Comparison of ENCODE assay signal across 12 cellular contexts in the genomic region with DNA sequence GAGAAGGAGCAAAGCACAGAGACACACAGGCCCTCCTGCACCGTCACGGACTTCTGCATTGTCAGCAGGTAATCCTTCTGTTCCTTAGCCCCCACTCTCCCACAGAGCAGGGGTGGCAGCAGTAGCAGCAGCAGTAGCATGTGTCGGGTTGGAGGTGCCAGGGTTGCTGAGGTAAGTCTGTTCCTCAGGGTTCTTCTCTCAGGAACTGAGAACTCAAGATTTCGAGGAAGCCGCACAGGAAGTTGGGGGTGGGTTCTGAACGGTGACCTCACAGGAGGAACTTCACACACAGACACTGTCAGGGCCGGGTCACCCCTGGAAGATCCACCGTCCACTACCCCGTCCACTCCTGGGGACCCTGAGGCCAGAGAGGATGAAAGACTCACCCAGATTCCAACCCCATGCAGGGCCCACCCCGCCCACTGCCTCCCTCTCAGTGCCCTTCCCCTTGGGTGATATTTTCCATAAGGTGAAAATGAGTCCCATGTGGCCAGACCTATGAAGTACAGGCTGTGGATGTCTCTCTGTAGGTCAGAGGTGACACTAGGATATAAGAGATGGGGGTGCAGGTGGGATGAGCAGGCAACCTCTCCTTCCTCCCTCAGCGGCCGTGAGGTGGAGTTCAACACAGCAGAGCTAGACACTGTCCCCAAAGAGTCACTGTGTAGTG. TPM values are rescaled to one million over a fixed set of nuclear protein-coding genes. Genes with fewer than 3 reads are reported as not detected.
DNase-seq lines count a peak whose midpoint lies in the region; ATAC-seq and TF ChIP-seq lines count a peak whose summit lies in the region.
"Had no signal": no experiment of that assay in that cellular context is flagged by ENCODE, and none has a peak within 500 bp of the region (broad histone marks: within the 10 kb centered on the region; RNA-seq: fewer than 3 reads in every experiment).

Gene SIGLEC12, minus strand, starts transcription at position 207 of the 670 bp plus-strand sequence. Its CDS starts 67 bp downstream, at position 140.

- no peaks in the 10 kb centered on the region for H3K36me3 Mint-ChIP-seq in activated CD4-positive, alpha-beta T cell treated with anti-CD3 and anti-CD28 coated beads for 36 hours (ENCODE audit: low read depth)
- no peaks in the 10 kb centered on the region for H3K36me3 Mint-ChIP-seq in T-helper 17 cell (ENCODE audit: low read depth)
- H3K36me3 Mint-ChIP-seq: brain had no signal

- TF ChIP-seq CTCF in foreskin fibroblast (IDR thresholded peaks at IDR 0.05; ENCODE audit: low read depth, low read length), result no peak

- peaks cover 10% of the 10 kb centered on the region for H3K9me3 Mint-ChIP-seq in activated CD4-positive, alpha-beta T cell treated with anti-CD3 and anti-CD28 coated beads for 36 hours (ENCODE audit: low read depth)

- CTCF ChIA-PET in activated CD4-positive, alpha-beta T cell treated with anti-CD3 and anti-CD28 coated beads for 36 hours (lab: Charles Lee), result interaction anchor here (0.8 to 4.2 kb wide), 2 partner anchors 13 to 29 kb away, joined by 3 to 27 read pairs; no protein-coding TSS in a partner anchor

- POLR2A ChIA-PET in activated CD4-positive, alpha-beta T cell treated with anti-CD3 and anti-CD28 coated beads for 36 hours (lab: Charles Lee), result no interaction called here

- H3K4me1 Mint-ChIP-seq in activated CD4-positive, alpha-beta T cell treated with anti-CD3 and anti-CD28 coated beads for 36 hours, result peaks cover 11% of the 10 kb centered on the region
- peaks cover 13% of the 10 kb centered on the region for H3K4me1 Mint-ChIP-seq in T-helper 17 cell
- H3K4me1 Mint-ChIP-seq: brain had no signal

- H3K9me3 ChIP-seq in T-helper 17 cell (ENCODE audit: control insufficient read depth, low read length, poor library complexity, severe bottlenecking), result no peaks in the 10 kb centered on the region

- H3K27me3 Mint-ChIP-seq in activated CD4-positive, alpha-beta T cell treated with anti-CD3 and anti-CD28 coated beads for 36 hours, result peaks cover 2% of the 10 kb centered on the region
- H3K27me3 Mint-ChIP-seq in T-helper 17 cell, result peaks cover 18% of the 10 kb centered on the region

- intact Hi-C loops in activated CD4-positive, alpha-beta T cell treated with anti-CD3 and anti-CD28 coated beads for 36 hours (cut with DNase I, micrococcal nuclease), result no loop called here
- intact Hi-C loops in head of caudate nucleus (cut with DNase I), result no loop called here

- peak; percentile 75 for ATAC-seq in activated CD4-positive, alpha-beta T cell treated with anti-CD3 and anti-CD28 coated beads for 36 hours
- ATAC-seq in T-helper 17 cell, result peak; percentile 25
- ATAC-seq in GM18867 (IDR thresholded peaks at IDR 0.05; ENCODE audit: unreplicated experiment), result no peak
- ATAC-seq: HCT116 had no signal

- no peak within 1 kb of the TSS for H3K4me3 ChIP-seq in foreskin fibroblast (ENCODE audit: low read depth in 1 of 2, low read length in 2 of 2)

- peak; percentile 56 for DNase-seq in activated CD4-positive, alpha-beta T cell treated with anti-CD3 and anti-CD28 coated beads for 36 hours
- no peak for DNase-seq in activated CD4-positive, alpha-beta T cell treated with anti-CD3 and anti-CD28 coated beads for 1 hour
- DNase-seq in T-helper 17 cell (no peak), head of caudate nucleus (peak in 36 of 42 donors; percentile 6 to 63 (median 37)), foreskin fibroblast (no peak), NCI-H2196 (lab: John Stamatoyannopoulos, UW; ENCODE audit: unreplicated experiment) (no peak)
- DNase-seq in stimulated activated CD4-positive, alpha-beta T cell treated with anti-CD3 and anti-CD28 coated beads, TNF-alpha, amount 100 ng/mL, for 48 hours (ENCODE audit: low read depth in 3 of 3), result peak in 2 of 3 donors; percentile 7 to 19
- DNase-seq: NCI-H1436 had no signal

- H3K27ac Mint-ChIP-seq in activated CD4-positive, alpha-beta T cell treated with anti-CD3 and anti-CD28 coated beads for 36 hours, result peak within 1 kb of the TSS; percentile 61
- no peak within 1 kb of the TSS for H3K27ac Mint-ChIP-seq in T-helper 17 cell
- H3K27ac Mint-ChIP-seq: brain, progenitor cell of endocrine pancreas had no signal

- H3K4me3 Mint-ChIP-seq in activated CD4-positive, alpha-beta T cell treated with anti-CD3 and anti-CD28 coated beads for 36 hours, result peak within 1 kb of the TSS; percentile 44
- H3K4me3 Mint-ChIP-seq in T-helper 17 cell, result no peak within 1 kb of the TSS
- H3K4me3 Mint-ChIP-seq: brain had no signal

RNA-seq across cellular contexts. Expression of gene SIGLEC12, which starts in this region (rescaled TPM):
- 1 to 10 TPM; 1.2 to 1.9 TPM for total RNA-seq in activated CD4-positive, alpha-beta T cell treated with anti-CD3 and anti-CD28 coated beads for 36 hours
- not detected for total RNA-seq in T-helper 17 cell
- total RNA-seq: progenitor cell of endocrine pancreas had no signal

Comparison
In these comparisons a context has a peak if more than half of its experiments do, and no peak if none do; other contexts are left out.
1. DNase-seq: peak in activated CD4-positive, alpha-beta T cell treated with anti-CD3 and anti-CD28 coated beads for 36 hours (single experiment), head of caudate nucleus (36 of 42) and stimulated activated CD4-positive, alpha-beta T cell treated with anti-CD3 and anti-CD28 coated beads, TNF-alpha, amount 100 ng/mL, for 48 hours (2 of 3); none in activated CD4-positive, alpha-beta T cell treated with anti-CD3 and anti-CD28 coated beads for 1 hour (single experiment), T-helper 17 cell (0 of 3), foreskin fibroblast (0 of 2) and NCI-H2196 (single experiment).
2. Peak in ATAC-seq in T-helper 17 cell; RNA of the gene not detected or under 1 TPM.